In the genomic region with DNA sequence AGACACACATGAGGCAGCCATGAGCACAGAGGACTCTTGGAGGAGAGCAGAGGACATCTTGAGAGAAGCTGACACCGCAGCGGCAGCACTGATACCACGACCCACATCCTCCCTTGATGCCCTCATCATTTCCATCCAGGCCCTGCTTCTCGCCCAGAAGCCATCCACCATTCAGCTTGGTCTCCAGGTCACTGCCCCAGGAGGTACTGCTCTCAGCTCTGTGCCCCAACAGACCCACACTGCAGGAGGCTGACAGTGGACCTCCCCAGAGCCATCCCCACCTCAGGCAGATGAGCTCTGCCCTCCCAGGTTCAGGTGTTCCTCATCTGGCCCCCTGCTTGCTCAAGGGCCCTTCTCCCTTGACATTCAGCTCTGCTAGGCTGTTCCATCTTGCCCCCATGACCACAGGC, we compare ENCODE assay signal across 30 cellular contexts.
DNase-seq lines count a peak whose midpoint lies in the region; ATAC-seq, FAIRE-seq and TF ChIP-seq lines count a peak whose summit lies in the region.
"Had no signal": no experiment of that assay in that cellular context is flagged by ENCODE, and none has a peak within 500 bp of the region (broad histone marks: within the 10 kb centered on the region; RNA-seq: fewer than 3 reads in every experiment).

No MANE protein-coding gene starts in this region.

- H2AK5ac ChIP-seq in neuronal stem cell (ENCODE audit: low read depth, low read length), result no peak overlapping the region

- no peak overlapping the region for H2BK12ac ChIP-seq in neuronal stem cell (ENCODE audit: low read length)

- H4K91ac ChIP-seq in neuronal stem cell (ENCODE audit: low read depth, low read length, poor library complexity), result peak overlapping the region; percentile 56

- no peak overlapping the region for H3K27ac Mint-ChIP-seq in activated naive CD8-positive, alpha-beta T cell treated with anti-CD3 and anti-CD28 coated beads, Interleukin-2, amount 10 ng/mL, durations not matched to agents 7 days and 5 days
- H3K27ac Mint-ChIP-seq in activated naive CD8-positive, alpha-beta T cell treated with anti-CD3 and anti-CD28 coated beads, Interleukin-2, amount 50 U/mL, for 24 hours, result no peak overlapping the region
- H3K27ac Mint-ChIP-seq: CD4-positive, CD25-positive, alpha-beta regulatory T cell; naive B cell had no signal

- H3K23ac ChIP-seq in neuronal stem cell (ENCODE audit: low read depth, low read length, poor library complexity), result no peak overlapping the region

- intact Hi-C loops in PC-3 (cut with micrococcal nuclease), result no loop called here

- no peaks in the 10 kb centered on the region for H3K9me2 ChIP-seq in SK-N-SH
- H3K9me2 ChIP-seq in PC-3 (replicated peaks; ENCODE audit: low read length), result no peaks in the 10 kb centered on the region

- no peak overlapping the region for H3K4me2 ChIP-seq in neuronal stem cell (ENCODE audit: insufficient read depth, low read length, poor library complexity, severe bottlenecking)
- H3K4me2 ChIP-seq in SK-N-SH, result no peak overlapping the region
- H3K4me2 ChIP-seq in PC-3 (ENCODE audit: low read length), result no peak overlapping the region

- no peak for TF ChIP-seq CTCF in bronchial epithelial cell (IDR thresholded peaks at IDR 0.05; ENCODE audit: insufficient read depth, low read length, severe bottlenecking)
- no peak for TF ChIP-seq CTCF in thoracic aorta (IDR thresholded peaks at IDR 0.05)
- no peak for TF ChIP-seq CTCF in SK-N-SH (IDR thresholded peaks at IDR 0.05)
- TF ChIP-seq CTCF in PC-3 (conservative IDR thresholded peaks at IDR 0.05; ENCODE audit: low read depth, low read length), result no peak

- H3K4me1 ChIP-seq in neuronal stem cell (ENCODE audit: control insufficient read depth in 2 of 2, insufficient read depth in 1 of 2, low read depth in 1 of 2, low read length in 2 of 2), result no peaks in the 10 kb centered on the region
- H3K4me1 ChIP-seq in thoracic aorta (ENCODE audit: control insufficient read depth in 1 of 2, low read depth in 2 of 2), result peaks cover 18 to 49% of the 10 kb centered on the region in 2 donors
- no peaks in the 10 kb centered on the region for H3K4me1 ChIP-seq in SK-N-SH (ENCODE audit: control insufficient read depth in 1 of 2, insufficient read depth in 2 of 2, low read depth in 1 of 2, low read length in 1 of 2)
- H3K4me1 ChIP-seq in PC-3 (ENCODE audit: insufficient read depth, low read length), result peaks cover 4% of the 10 kb centered on the region; the same call in 1 of the 2 replicates
- H3K4me1 ChIP-seq: colonic mucosa, psoas muscle had no signal

- no peak for TF ChIP-seq RAD21 in SK-N-SH (IDR thresholded peaks at IDR 0.05; ENCODE audit: low read length)

- peaks cover 4% of the 10 kb centered on the region for H3K9me3 Mint-ChIP-seq in activated naive CD8-positive, alpha-beta T cell treated with anti-CD3 and anti-CD28 coated beads, Interleukin-2, amount 10 ng/mL, durations not matched to agents 7 days and 5 days
- H3K9me3 Mint-ChIP-seq in activated naive CD8-positive, alpha-beta T cell treated with anti-CD3 and anti-CD28 coated beads, Interleukin-2, amount 50 U/mL, for 24 hours, result no peaks in the 10 kb centered on the region

- peaks cover 2 to 37% of the 10 kb centered on the region in 2 donors for H3K9me3 ChIP-seq in neuronal stem cell (replicated peaks in 1 of 2; ENCODE audit: control insufficient read depth in 2 of 2, insufficient read depth in 1 of 2, low read depth in 1 of 2, low read length in 2 of 2)
- H3K9me3 ChIP-seq in thoracic aorta, result no peaks in the 10 kb centered on the region
- H3K9me3 ChIP-seq in SK-N-SH, result no peaks in the 10 kb centered on the region
- H3K9me3 ChIP-seq in PC-3 (ENCODE audit: low read length), result no peaks in the 10 kb centered on the region
- H3K9me3 ChIP-seq: colonic mucosa had no signal

- H3K79me2 ChIP-seq in SK-N-SH (ENCODE audit: insufficient read depth) (no peaks in the 10 kb centered on the region), PC-3 (ENCODE audit: low read length) (no peaks in the 10 kb centered on the region)

- no peak for DNase-seq in activated naive CD8-positive, alpha-beta T cell treated with anti-CD3 and anti-CD28 coated beads, Interleukin-2, amount 10 ng/mL, durations not matched to agents 7 days and 5 days
- no peak for DNase-seq in activated naive CD8-positive, alpha-beta T cell treated with anti-CD3 and anti-CD28 coated beads, Interleukin-2, amount 50 U/mL, for 24 hours
- DNase-seq in bronchial epithelial cell (ENCODE audit: low read depth), result no peak
- DNase-seq in neuronal stem cell (ENCODE audit: low spot score), result no peak
- no peak for DNase-seq in thoracic aorta (ENCODE audit: low spot score)
- no peak for DNase-seq in SK-N-SH
- no peak for DNase-seq in PC-3
- DNase-seq: activated CD4-positive, alpha-beta T cell treated with anti-CD3 and anti-CD28 coated beads, Interleukin-2, amount 50 U/mL, for 1 hour; activated CD4-positive, CD25-positive, alpha-beta regulatory T cell; anterior cingulate cortex; Calu3; colonic mucosa; effector memory CD4-positive, alpha-beta T cell; midbrain; naive B cell; NCI-H1092 treated with DMSO at 0.1 percent for 48 hours; NCI-H187; NCI-H510A; nucleus accumbens; psoas muscle; stimulated activated CD4-positive, alpha-beta T cell treated with anti-CD3 and anti-CD28 coated beads, Interleukin-4, amount 100 ng/mL, for 24 hours; substantia nigra; T-helper 1 cell had no signal

- H3K14ac ChIP-seq in neuronal stem cell (ENCODE audit: low read length), result no peak overlapping the region

- H2BK15ac ChIP-seq in neuronal stem cell (ENCODE audit: low read length), result no peak overlapping the region

- peaks cover 10% of the 10 kb centered on the region for H3K27me3 Mint-ChIP-seq in activated naive CD8-positive, alpha-beta T cell treated with anti-CD3 and anti-CD28 coated beads, Interleukin-2, amount 10 ng/mL, durations not matched to agents 7 days and 5 days
- peaks cover 7% of the 10 kb centered on the region for H3K27me3 Mint-ChIP-seq in activated naive CD8-positive, alpha-beta T cell treated with anti-CD3 and anti-CD28 coated beads, Interleukin-2, amount 50 U/mL, for 24 hours

- peaks cover 2% of the 10 kb centered on the region for H3K4me1 Mint-ChIP-seq in activated naive CD8-positive, alpha-beta T cell treated with anti-CD3 and anti-CD28 coated beads, Interleukin-2, amount 10 ng/mL, durations not matched to agents 7 days and 5 days
- no peaks in the 10 kb centered on the region for H3K4me1 Mint-ChIP-seq in activated naive CD8-positive, alpha-beta T cell treated with anti-CD3 and anti-CD28 coated beads, Interleukin-2, amount 50 U/mL, for 24 hours
- H3K4me1 Mint-ChIP-seq: CD4-positive, CD25-positive, alpha-beta regulatory T cell; naive B cell had no signal

- H3K27me3 ChIP-seq in bronchial epithelial cell (ENCODE audit: control insufficient read depth, insufficient read depth, low read length) (no peaks in the 10 kb centered on the region), neuronal stem cell (ENCODE audit: control insufficient read depth in 3 of 3, insufficient read depth in 3 of 3, low read depth in 1 of 3, low read length in 3 of 3) (no peaks in the 10 kb centered on the region), thoracic aorta (replicated peaks; ENCODE audit: insufficient read depth) (no peaks in the 10 kb centered on the region), SK-N-SH (ENCODE audit: insufficient read depth) (no peaks in the 10 kb centered on the region), PC-3 (ENCODE audit: low read length) (no peaks in the 10 kb centered on the region)
- H3K27me3 ChIP-seq: colonic mucosa had no signal

- H3K36me3 ChIP-seq in bronchial epithelial cell (ENCODE audit: control insufficient read depth, insufficient read depth, low read length) (no peaks in the 10 kb centered on the region), neuronal stem cell (replicated peaks in 1 of 2; ENCODE audit: control insufficient read depth in 2 of 2, insufficient read depth in 2 of 2, low read length in 2 of 2) (no peaks in the 10 kb centered on the region), thoracic aorta (no peaks in the 10 kb centered on the region), SK-N-SH (replicated peaks in 1 of 2; ENCODE audit: control insufficient read depth in 1 of 2, insufficient read depth in 2 of 2, low read length in 1 of 2) (no peaks in the 10 kb centered on the region), PC-3 (ENCODE audit: low read depth, low read length) (no peaks in the 10 kb centered on the region)
- H3K36me3 ChIP-seq: colonic mucosa had no signal

- H4K20me1 ChIP-seq in SK-N-SH (ENCODE audit: insufficient read depth) (no peaks in the 10 kb centered on the region), PC-3 (ENCODE audit: low read length) (no peaks in the 10 kb centered on the region)

- no peaks in the 10 kb centered on the region for H3K36me3 Mint-ChIP-seq in activated naive CD8-positive, alpha-beta T cell treated with anti-CD3 and anti-CD28 coated beads, Interleukin-2, amount 10 ng/mL, durations not matched to agents 7 days and 5 days
- no peaks in the 10 kb centered on the region for H3K36me3 Mint-ChIP-seq in activated naive CD8-positive, alpha-beta T cell treated with anti-CD3 and anti-CD28 coated beads, Interleukin-2, amount 50 U/mL, for 24 hours (ENCODE audit: low read depth)
- H3K36me3 Mint-ChIP-seq: CD4-positive, CD25-positive, alpha-beta regulatory T cell had no signal

- H3K4me3 ChIP-seq in bronchial epithelial cell (ENCODE audit: low read depth, low read length), result no peak overlapping the region
- no peak overlapping the region for H3K4me3 ChIP-seq in neuronal stem cell (ENCODE audit: low read length in 2 of 2)
- H3K4me3 ChIP-seq in thoracic aorta, result no peak overlapping the region
- no peak overlapping the region for H3K4me3 ChIP-seq in SK-N-SH (ENCODE audit: low read depth in 2 of 2, low read length in 1 of 2)
- no peak overlapping the region for H3K4me3 ChIP-seq in PC-3 (ENCODE audit: low read length)
- H3K4me3 ChIP-seq: colonic mucosa, K562, psoas muscle had no signal

- no peak overlapping the region for H2BK120ac ChIP-seq in neuronal stem cell (ENCODE audit: low read depth, low read length)

- H3K18ac ChIP-seq in neuronal stem cell (ENCODE audit: low read length), result peak overlapping the region; percentile 84

- peak; percentile 72 for ATAC-seq in activated naive CD8-positive, alpha-beta T cell treated with anti-CD3 and anti-CD28 coated beads, Interleukin-2, amount 10 ng/mL, durations not matched to agents 7 days and 5 days (ENCODE audit: low read depth)
- ATAC-seq in activated naive CD8-positive, alpha-beta T cell treated with anti-CD3 and anti-CD28 coated beads, Interleukin-2, amount 50 U/mL, for 24 hours, result no peak
- no peak for ATAC-seq in thoracic aorta (ENCODE audit: insufficient number of reproducible peaks, low FRiP score, low read depth)
- ATAC-seq in GM21360 (IDR thresholded peaks at IDR 0.05; ENCODE audit: unreplicated experiment), result no peak
- ATAC-seq in PC-3, result no peak
- ATAC-seq: activated naive CD4-positive, alpha-beta T cell treated with anti-CD3 and anti-CD28 coated beads, Interleukin-2, amount 50 U/mL, for 72 hours; K562; psoas muscle had no signal

- FAIRE-seq in bronchial epithelial cell (lab: Jason Lieb, UNC), result peak; percentile 62
- FAIRE-seq: A204.1, H54, HTR-8/SVneo, K562 had no signal

- H3F3A ChIP-seq in SK-N-SH (replicated peaks; ENCODE audit: insufficient read depth), result no peaks in the 10 kb centered on the region
- H3F3A ChIP-seq in PC-3 (ENCODE audit: low read length, unreplicated experiment), result no peaks in the 10 kb centered on the region

- no TSS peak for BruUV-seq in PC-3 (replicated peaks; lab: Mats Ljungman, UMichigan)

- H3K9ac ChIP-seq in neuronal stem cell (ENCODE audit: low read depth, low read length, poor library complexity), result no peak overlapping the region
- H3K9ac ChIP-seq in SK-N-SH, result no peak overlapping the region
- H3K9ac ChIP-seq in PC-3 (ENCODE audit: low read length), result no peak overlapping the region

- WGBS in neuronal stem cell (ENCODE audit: extremely low coverage in 2 of 2, insufficient read length in 2 of 2, insufficient replicate concordance in 1 of 2), 2 donors, result no CpG with 5 or more reads among the region's 4 CpGs
- 0% methylated on average over 1 of the region's 4 CpGs for WGBS in SK-N-SH (ENCODE audit: low lambda C conversion rate)

- H3K4ac ChIP-seq in neuronal stem cell (ENCODE audit: low read length), result no peak overlapping the region

- H3K27ac ChIP-seq in neuronal stem cell (replicated peaks; ENCODE audit: low read length), result no peak overlapping the region
- H3K27ac ChIP-seq in thoracic aorta, result peak overlapping the region; percentile 85 to 87
- H3K27ac ChIP-seq in SK-N-SH (ENCODE audit: low read depth in 2 of 2, low read length in 1 of 2), result no peak overlapping the region
- H3K27ac ChIP-seq in PC-3 (ENCODE audit: low read length), result no peak overlapping the region
- H3K27ac ChIP-seq: colonic mucosa, psoas muscle had no signal

- H3K4me3 Mint-ChIP-seq in activated naive CD8-positive, alpha-beta T cell treated with anti-CD3 and anti-CD28 coated beads, Interleukin-2, amount 10 ng/mL, durations not matched to agents 7 days and 5 days, result no peak overlapping the region
- no peak overlapping the region for H3K4me3 Mint-ChIP-seq in activated naive CD8-positive, alpha-beta T cell treated with anti-CD3 and anti-CD28 coated beads, Interleukin-2, amount 50 U/mL, for 24 hours
- H3K4me3 Mint-ChIP-seq: CD4-positive, CD25-positive, alpha-beta regulatory T cell; naive B cell had no signal

- POLR2A ChIA-PET in activated naive CD8-positive, alpha-beta T cell treated with anti-CD3 and anti-CD28 coated beads, Interleukin-2, amount 10 ng/mL, durations not matched to agents 7 days and 5 days (lab: Charles Lee), result no interaction called here
- POLR2A ChIA-PET in SK-N-SH (lab: Yijun Ruan, JAX) (no interaction called here), PC-3 (lab: Charles Lee; ENCODE audit: unreplicated experiment) (no interaction called here)

- no peak overlapping the region for H2BK5ac ChIP-seq in neuronal stem cell (ENCODE audit: low read length)

- H4K8ac ChIP-seq in neuronal stem cell (ENCODE audit: low read depth, low read length), result no peak overlapping the region

- no peaks in the 10 kb centered on the region for H3K79me1 ChIP-seq in neuronal stem cell (ENCODE audit: low read depth, low read length)

- CTCF ChIA-PET in SK-N-SH (lab: Yijun Ruan, JAX), result no interaction called here
- CTCF ChIA-PET in PC-3 (lab: Charles Lee), result no interaction called here

- H2AFZ ChIP-seq in neuronal stem cell (ENCODE audit: low read length), result no peak overlapping the region
- no peak overlapping the region for H2AFZ ChIP-seq in SK-N-SH (ENCODE audit: low read depth)
- H2AFZ ChIP-seq in PC-3 (ENCODE audit: low read length), result no peak overlapping the region

- TF ChIP-seq EP300 in SK-N-SH (IDR thresholded peaks at IDR 0.05; ENCODE audit: borderline replicate concordance in 1 of 2, low read depth in 1 of 2, low read length in 1 of 2), result no peak

Comparison
In these comparisons a context has a peak if more than half of its experiments do, and no peak if none do; other contexts are left out.
1. H3K27ac ChIP-seq: peak in thoracic aorta (2 of 2); none in neuronal stem cell (single experiment), SK-N-SH (0 of 2) and PC-3 (single experiment).